In genomic region chr11:6618117-6619020, GRCh38 we compare ENCODE assay signal across 1 cellular context.
A peak's percentile ranks its signal among the peaks of the same experiment; 100 is the strongest.
TF ChIP-seq lines count a peak whose summit lies in the region.

No MANE protein-coding gene starts in this region.

TF ChIP-seq in K562, 482 proteins besides CTCF, POLR2A, EP300 and RAD21 (continued from another document and continues in another):
- TF ChIP-seq ETV6 (IDR thresholded peaks at IDR 0.05; ENCODE audit: borderline replicate concordance in 1 of 2, low read depth in 2 of 2, low read length in 1 of 2) (no peak), ETV6 (CRISPR knock-in tag; IDR thresholded peaks at IDR 0.05; ENCODE audit: borderline replicate concordance) (no peak), HLTF (IDR thresholded peaks at IDR 0.05) (no peak), FOXM1 (IDR thresholded peaks at IDR 0.05; ENCODE audit: low read depth) (no peak), FOXM1 (CRISPR knock-in tag; IDR thresholded peaks at IDR 0.05; ENCODE audit: low read depth) (no peak), REST (CRISPR knock-in tag; IDR thresholded peaks at IDR 0.05; ENCODE audit: low read depth) (no peak), FOXA1 (IDR thresholded peaks at IDR 0.05; ENCODE audit: borderline replicate concordance) (no peak), ILF3 (IDR thresholded peaks at IDR 0.05; ENCODE audit: borderline replicate concordance) (no peak), SRSF3 (IDR thresholded peaks at IDR 0.05; ENCODE audit: insufficient read depth, low read length) (no peak), TGIF2 (CRISPR knock-in tag; IDR thresholded peaks at IDR 0.05) (no peak), NBN (IDR thresholded peaks at IDR 0.05; ENCODE audit: low read depth) (peak; percentile 80; the same call in 1 of the 2 replicates), MYBL2 (IDR thresholded peaks at IDR 0.05; ENCODE audit: low read depth) (no peak), MYBL2 (CRISPR knock-in tag; IDR thresholded peaks at IDR 0.05; ENCODE audit: borderline replicate concordance) (no peak), JUN (IDR thresholded peaks at IDR 0.05; ENCODE audit: borderline replicate concordance, low read depth, low read length) (peak; percentile 87), JUN (CRISPR knock-in tag; IDR thresholded peaks at IDR 0.05; ENCODE audit: borderline replicate concordance) (no peak), C11orf30 (IDR thresholded peaks at IDR 0.05; ENCODE audit: low read depth) (peak; percentile 31), FOXJ2 (tag; IDR thresholded peaks at IDR 0.05) (peak; percentile 51; the same call in 1 of the 2 replicates), NR4A1 (CRISPR knock-in tag; IDR thresholded peaks at IDR 0.05) (no peak), NR4A1 (tag; IDR thresholded peaks at IDR 0.05) (no peak), ZNF239 (CRISPR knock-in tag; IDR thresholded peaks at IDR 0.05) (no peak), CEBPG (CRISPR knock-in tag; IDR thresholded peaks at IDR 0.05) (no peak), CEBPG (tag; conservative IDR thresholded peaks at IDR 0.05 in 1 of 2, IDR thresholded peaks at IDR 0.05 in 1 of 2) (no peak), E2F1 (CRISPR knock-in tag; IDR thresholded peaks at IDR 0.05) (no peak), SAP30 (IDR thresholded peaks at IDR 0.05; ENCODE audit: borderline replicate concordance, insufficient read depth, low read depth, low read length, poor library complexity, severe bottlenecking) (peak; percentile 60)
- TF ChIP-seq, protein P1, sequence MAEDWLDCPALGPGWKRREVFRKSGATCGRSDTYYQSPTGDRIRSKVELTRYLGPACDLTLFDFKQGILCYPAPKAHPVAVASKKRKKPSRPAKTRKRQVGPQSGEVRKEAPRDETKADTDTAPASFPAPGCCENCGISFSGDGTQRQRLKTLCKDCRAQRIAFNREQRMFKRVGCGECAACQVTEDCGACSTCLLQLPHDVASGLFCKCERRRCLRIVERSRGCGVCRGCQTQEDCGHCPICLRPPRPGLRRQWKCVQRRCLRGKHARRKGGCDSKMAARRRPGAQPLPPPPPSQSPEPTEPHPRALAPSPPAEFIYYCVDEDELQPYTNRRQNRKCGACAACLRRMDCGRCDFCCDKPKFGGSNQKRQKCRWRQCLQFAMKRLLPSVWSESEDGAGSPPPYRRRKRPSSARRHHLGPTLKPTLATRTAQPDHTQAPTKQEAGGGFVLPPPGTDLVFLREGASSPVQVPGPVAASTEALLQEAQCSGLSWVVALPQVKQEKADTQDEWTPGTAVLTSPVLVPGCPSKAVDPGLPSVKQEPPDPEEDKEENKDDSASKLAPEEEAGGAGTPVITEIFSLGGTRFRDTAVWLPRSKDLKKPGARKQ (CRISPR knock-in tag; IDR thresholded peaks at IDR 0.05), result no peak
- TF ChIP-seq, protein P2, sequence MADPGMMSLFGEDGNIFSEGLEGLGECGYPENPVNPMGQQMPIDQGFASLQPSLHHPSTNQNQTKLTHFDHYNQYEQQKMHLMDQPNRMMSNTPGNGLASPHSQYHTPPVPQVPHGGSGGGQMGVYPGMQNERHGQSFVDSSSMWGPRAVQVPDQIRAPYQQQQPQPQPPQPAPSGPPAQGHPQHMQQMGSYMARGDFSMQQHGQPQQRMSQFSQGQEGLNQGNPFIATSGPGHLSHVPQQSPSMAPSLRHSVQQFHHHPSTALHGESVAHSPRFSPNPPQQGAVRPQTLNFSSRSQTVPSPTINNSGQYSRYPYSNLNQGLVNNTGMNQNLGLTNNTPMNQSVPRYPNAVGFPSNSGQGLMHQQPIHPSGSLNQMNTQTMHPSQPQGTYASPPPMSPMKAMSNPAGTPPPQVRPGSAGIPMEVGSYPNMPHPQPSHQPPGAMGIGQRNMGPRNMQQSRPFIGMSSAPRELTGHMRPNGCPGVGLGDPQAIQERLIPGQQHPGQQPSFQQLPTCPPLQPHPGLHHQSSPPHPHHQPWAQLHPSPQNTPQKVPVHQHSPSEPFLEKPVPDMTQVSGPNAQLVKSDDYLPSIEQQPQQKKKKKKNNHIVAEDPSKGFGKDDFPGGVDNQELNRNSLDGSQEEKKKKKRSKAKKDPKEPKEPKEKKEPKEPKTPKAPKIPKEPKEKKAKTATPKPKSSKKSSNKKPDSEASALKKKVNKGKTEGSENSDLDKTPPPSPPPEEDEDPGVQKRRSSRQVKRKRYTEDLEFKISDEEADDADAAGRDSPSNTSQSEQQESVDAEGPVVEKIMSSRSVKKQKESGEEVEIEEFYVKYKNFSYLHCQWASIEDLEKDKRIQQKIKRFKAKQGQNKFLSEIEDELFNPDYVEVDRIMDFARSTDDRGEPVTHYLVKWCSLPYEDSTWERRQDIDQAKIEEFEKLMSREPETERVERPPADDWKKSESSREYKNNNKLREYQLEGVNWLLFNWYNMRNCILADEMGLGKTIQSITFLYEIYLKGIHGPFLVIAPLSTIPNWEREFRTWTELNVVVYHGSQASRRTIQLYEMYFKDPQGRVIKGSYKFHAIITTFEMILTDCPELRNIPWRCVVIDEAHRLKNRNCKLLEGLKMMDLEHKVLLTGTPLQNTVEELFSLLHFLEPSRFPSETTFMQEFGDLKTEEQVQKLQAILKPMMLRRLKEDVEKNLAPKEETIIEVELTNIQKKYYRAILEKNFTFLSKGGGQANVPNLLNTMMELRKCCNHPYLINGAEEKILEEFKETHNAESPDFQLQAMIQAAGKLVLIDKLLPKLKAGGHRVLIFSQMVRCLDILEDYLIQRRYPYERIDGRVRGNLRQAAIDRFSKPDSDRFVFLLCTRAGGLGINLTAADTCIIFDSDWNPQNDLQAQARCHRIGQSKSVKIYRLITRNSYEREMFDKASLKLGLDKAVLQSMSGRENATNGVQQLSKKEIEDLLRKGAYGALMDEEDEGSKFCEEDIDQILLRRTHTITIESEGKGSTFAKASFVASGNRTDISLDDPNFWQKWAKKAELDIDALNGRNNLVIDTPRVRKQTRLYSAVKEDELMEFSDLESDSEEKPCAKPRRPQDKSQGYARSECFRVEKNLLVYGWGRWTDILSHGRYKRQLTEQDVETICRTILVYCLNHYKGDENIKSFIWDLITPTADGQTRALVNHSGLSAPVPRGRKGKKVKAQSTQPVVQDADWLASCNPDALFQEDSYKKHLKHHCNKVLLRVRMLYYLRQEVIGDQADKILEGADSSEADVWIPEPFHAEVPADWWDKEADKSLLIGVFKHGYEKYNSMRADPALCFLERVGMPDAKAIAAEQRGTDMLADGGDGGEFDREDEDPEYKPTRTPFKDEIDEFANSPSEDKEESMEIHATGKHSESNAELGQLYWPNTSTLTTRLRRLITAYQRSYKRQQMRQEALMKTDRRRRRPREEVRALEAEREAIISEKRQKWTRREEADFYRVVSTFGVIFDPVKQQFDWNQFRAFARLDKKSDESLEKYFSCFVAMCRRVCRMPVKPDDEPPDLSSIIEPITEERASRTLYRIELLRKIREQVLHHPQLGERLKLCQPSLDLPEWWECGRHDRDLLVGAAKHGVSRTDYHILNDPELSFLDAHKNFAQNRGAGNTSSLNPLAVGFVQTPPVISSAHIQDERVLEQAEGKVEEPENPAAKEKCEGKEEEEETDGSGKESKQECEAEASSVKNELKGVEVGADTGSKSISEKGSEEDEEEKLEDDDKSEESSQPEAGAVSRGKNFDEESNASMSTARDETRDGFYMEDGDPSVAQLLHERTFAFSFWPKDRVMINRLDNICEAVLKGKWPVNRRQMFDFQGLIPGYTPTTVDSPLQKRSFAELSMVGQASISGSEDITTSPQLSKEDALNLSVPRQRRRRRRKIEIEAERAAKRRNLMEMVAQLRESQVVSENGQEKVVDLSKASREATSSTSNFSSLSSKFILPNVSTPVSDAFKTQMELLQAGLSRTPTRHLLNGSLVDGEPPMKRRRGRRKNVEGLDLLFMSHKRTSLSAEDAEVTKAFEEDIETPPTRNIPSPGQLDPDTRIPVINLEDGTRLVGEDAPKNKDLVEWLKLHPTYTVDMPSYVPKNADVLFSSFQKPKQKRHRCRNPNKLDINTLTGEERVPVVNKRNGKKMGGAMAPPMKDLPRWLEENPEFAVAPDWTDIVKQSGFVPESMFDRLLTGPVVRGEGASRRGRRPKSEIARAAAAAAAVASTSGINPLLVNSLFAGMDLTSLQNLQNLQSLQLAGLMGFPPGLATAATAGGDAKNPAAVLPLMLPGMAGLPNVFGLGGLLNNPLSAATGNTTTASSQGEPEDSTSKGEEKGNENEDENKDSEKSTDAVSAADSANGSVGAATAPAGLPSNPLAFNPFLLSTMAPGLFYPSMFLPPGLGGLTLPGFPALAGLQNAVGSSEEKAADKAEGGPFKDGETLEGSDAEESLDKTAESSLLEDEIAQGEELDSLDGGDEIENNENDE (IDR thresholded peaks at IDR 0.05; ENCODE audit: low read depth, low read length), result no peak
- TF ChIP-seq, protein P3, sequence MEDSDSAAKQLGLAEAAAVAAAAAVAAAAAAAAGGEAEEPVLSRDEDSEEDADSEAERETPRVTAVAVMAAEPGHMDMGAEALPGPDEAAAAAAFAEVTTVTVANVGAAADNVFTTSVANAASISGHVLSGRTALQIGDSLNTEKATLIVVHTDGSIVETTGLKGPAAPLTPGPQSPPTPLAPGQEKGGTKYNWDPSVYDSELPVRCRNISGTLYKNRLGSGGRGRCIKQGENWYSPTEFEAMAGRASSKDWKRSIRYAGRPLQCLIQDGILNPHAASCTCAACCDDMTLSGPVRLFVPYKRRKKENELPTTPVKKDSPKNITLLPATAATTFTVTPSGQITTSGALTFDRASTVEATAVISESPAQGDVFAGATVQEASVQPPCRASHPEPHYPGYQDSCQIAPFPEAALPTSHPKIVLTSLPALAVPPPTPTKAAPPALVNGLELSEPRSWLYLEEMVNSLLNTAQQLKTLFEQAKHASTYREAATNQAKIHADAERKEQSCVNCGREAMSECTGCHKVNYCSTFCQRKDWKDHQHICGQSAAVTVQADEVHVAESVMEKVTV (CRISPR knock-in tag; IDR thresholded peaks at IDR 0.05), result peak; percentile 49; the same call in 1 of the 2 replicates
- TF ChIP-seq, protein P4, sequence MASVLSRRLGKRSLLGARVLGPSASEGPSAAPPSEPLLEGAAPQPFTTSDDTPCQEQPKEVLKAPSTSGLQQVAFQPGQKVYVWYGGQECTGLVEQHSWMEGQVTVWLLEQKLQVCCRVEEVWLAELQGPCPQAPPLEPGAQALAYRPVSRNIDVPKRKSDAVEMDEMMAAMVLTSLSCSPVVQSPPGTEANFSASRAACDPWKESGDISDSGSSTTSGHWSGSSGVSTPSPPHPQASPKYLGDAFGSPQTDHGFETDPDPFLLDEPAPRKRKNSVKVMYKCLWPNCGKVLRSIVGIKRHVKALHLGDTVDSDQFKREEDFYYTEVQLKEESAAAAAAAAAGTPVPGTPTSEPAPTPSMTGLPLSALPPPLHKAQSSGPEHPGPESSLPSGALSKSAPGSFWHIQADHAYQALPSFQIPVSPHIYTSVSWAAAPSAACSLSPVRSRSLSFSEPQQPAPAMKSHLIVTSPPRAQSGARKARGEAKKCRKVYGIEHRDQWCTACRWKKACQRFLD (CRISPR knock-in tag; IDR thresholded peaks at IDR 0.05), result no peak; the same call in 1 of the 2 replicates
- TF ChIP-seq, protein P5, sequence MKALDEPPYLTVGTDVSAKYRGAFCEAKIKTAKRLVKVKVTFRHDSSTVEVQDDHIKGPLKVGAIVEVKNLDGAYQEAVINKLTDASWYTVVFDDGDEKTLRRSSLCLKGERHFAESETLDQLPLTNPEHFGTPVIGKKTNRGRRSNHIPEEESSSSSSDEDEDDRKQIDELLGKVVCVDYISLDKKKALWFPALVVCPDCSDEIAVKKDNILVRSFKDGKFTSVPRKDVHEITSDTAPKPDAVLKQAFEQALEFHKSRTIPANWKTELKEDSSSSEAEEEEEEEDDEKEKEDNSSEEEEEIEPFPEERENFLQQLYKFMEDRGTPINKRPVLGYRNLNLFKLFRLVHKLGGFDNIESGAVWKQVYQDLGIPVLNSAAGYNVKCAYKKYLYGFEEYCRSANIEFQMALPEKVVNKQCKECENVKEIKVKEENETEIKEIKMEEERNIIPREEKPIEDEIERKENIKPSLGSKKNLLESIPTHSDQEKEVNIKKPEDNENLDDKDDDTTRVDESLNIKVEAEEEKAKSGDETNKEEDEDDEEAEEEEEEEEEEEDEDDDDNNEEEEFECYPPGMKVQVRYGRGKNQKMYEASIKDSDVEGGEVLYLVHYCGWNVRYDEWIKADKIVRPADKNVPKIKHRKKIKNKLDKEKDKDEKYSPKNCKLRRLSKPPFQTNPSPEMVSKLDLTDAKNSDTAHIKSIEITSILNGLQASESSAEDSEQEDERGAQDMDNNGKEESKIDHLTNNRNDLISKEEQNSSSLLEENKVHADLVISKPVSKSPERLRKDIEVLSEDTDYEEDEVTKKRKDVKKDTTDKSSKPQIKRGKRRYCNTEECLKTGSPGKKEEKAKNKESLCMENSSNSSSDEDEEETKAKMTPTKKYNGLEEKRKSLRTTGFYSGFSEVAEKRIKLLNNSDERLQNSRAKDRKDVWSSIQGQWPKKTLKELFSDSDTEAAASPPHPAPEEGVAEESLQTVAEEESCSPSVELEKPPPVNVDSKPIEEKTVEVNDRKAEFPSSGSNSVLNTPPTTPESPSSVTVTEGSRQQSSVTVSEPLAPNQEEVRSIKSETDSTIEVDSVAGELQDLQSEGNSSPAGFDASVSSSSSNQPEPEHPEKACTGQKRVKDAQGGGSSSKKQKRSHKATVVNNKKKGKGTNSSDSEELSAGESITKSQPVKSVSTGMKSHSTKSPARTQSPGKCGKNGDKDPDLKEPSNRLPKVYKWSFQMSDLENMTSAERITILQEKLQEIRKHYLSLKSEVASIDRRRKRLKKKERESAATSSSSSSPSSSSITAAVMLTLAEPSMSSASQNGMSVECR (CRISPR knock-in tag; IDR thresholded peaks at IDR 0.05), result peak; percentile 16; the same call in 1 of the 2 replicates
